In genomic region chr4:144723471-144723870, GRCh38 we compare ENCODE assay signal across 24 cellular contexts.
DNase-seq lines count a peak whose midpoint lies in the region; ATAC-seq and TF ChIP-seq lines count a peak whose summit lies in the region.
"Had no signal": no experiment of that assay in that cellular context is flagged by ENCODE, and none has a peak within 500 bp of the region (broad histone marks: within the 10 kb centered on the region; RNA-seq: fewer than 3 reads in every experiment).

No MANE protein-coding gene starts in this region.

- peak overlapping the region in 2 of 4 donors; percentile 4 to 15 for H3K27ac ChIP-seq in body of pancreas
- no peak overlapping the region for H3K27ac ChIP-seq in stomach
- H3K27ac ChIP-seq: BLaER1 had no signal

- intact Hi-C loops in body of pancreas (cut with DNase I) (no loop called here), sciatic nerve (cut with DNase I) (no loop called here), stomach (cut with DNase I; ENCODE audit: low total_unique reads) (no loop called here)

- no peak for TF ChIP-seq POLR2A in body of pancreas (IDR thresholded peaks at IDR 0.05)
- no peak for TF ChIP-seq POLR2A in stomach (IDR thresholded peaks at IDR 0.05)

- ATAC-seq in body of pancreas (peak; percentile 64), sciatic nerve (peak; percentile 74)

- in situ Hi-C loops in GM13976 (cut with MboI; ENCODE audit: low sequenced_read_pairs, unreplicated experiment) = no loop called here

- no peaks in the 10 kb centered on the region for H3K9me3 ChIP-seq in body of pancreas
- H3K9me3 ChIP-seq in stomach = no peaks in the 10 kb centered on the region
- H3K9me3 ChIP-seq: BE2C, BLaER1 had no signal

- H3K4me3 ChIP-seq in body of pancreas (no peak overlapping the region), stomach (no peak overlapping the region)
- H3K4me3 ChIP-seq: BLaER1 had no signal

- TF ChIP-seq CTCF in body of pancreas (IDR thresholded peaks at IDR 0.05) (no peak), GM13976 (IDR thresholded peaks at IDR 0.05; ENCODE audit: borderline replicate concordance, control extremely low read depth, extremely low read depth, insufficient read depth, missing control alignments) (no peak), stomach (IDR thresholded peaks at IDR 0.05) (no peak)

- no peak for TF ChIP-seq EP300 in stomach (IDR thresholded peaks at IDR 0.05)

- peak; percentile 22 for DNase-seq in LHCN-M2 (ENCODE audit: low read depth)
- DNase-seq in NCI-H69 (lab: John Stamatoyannopoulos, UW) = peak; percentile 4
- peak in 3 of 4 donors; percentile 55 to 78 (median 65) for DNase-seq in body of pancreas
- DNase-seq in sciatic nerve (ENCODE audit: low spot score) = no peak
- DNase-seq in GM13976 (ENCODE audit: low spot score) = no peak
- no peak for DNase-seq in stimulated activated CD4-positive, alpha-beta T cell treated with anti-CD3 and anti-CD28 coated beads, Interleukin-4, amount 100 ng/mL, for 24 hours
- DNase-seq in GDM1 (lab: John Stamatoyannopoulos, UW) = no peak
- DNase-seq in stomach = no peak
- DNase-seq: 8988T; ACHN; BE2C; C1 segment of cervical spinal cord; CD4-positive, alpha-beta memory T cell; CD4-positive, CD25-positive, alpha-beta regulatory T cell; CD8-positive, alpha-beta memory T cell; COR-L47; DMS 273 treated with DMSO at 0.1 percent for 48 hours; DMS153; DMS53; DMS79; DND-41; EL; GF-D8 had no signal

- H3K4me1 ChIP-seq in body of pancreas (peaks cover 9% of the 10 kb centered on the region), stomach (no peaks in the 10 kb centered on the region)
- H3K4me1 ChIP-seq: BE2C, BLaER1 had no signal

- H3K27me3 ChIP-seq in body of pancreas (no peaks in the 10 kb centered on the region), stomach (no peaks in the 10 kb centered on the region)
- H3K27me3 ChIP-seq: BE2C, BLaER1 had no signal

- no peaks in the 10 kb centered on the region for H3K36me3 ChIP-seq in body of pancreas (replicated peaks in 1 of 2; ENCODE audit: insufficient read depth in 1 of 2, low read depth in 2 of 2)
- no peaks in the 10 kb centered on the region for H3K36me3 ChIP-seq in stomach
- H3K36me3 ChIP-seq: BE2C, BLaER1 had no signal

Comparison
In these comparisons a context has a peak if more than half of its experiments do, and no peak if none do; other contexts are left out.
1. DNase-seq: peak in LHCN-M2 (single experiment), NCI-H69 (single experiment) and body of pancreas (3 of 4); none in sciatic nerve (single experiment), GM13976 (single experiment), stimulated activated CD4-positive, alpha-beta T cell treated with anti-CD3 and anti-CD28 coated beads, Interleukin-4, amount 100 ng/mL, for 24 hours (single experiment), GDM1 (single experiment) and stomach (single experiment).